25 cellular contexts compared by ENCODE assay signal in the genomic region with DNA sequence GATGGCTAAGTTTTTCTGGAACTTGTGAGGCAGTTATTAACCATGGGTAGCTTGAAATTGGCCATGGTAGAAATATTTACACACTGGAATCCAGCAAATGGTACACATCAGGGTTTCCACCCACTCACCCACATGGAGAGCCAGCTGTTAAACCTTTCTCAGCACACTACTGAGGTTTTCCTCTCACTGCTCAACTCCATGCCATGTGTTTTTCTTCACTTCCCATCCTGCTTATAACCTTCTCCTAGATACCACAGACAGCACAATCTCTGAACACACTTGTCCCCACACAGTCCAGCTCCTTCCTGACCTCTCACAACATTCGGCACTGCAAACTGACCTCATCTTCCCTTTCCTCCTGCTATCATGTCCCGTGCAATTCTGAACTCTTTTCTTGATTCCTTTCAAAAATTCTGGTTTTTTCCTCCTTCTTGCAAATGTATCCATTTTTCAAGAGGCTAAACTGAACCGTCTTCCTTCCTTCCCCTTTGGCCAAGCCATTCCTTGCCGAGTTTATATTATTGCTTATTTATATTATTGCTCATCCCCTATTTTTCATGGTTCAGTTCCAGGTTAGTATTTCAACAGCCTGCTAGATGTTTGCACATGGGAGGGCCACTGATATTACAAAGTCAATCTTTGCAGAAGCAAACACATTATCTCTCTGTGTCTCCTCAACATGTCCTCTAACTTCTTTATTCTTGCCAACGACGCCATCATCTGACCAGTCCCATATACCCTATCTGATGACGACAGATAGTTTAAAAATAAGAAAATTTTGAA.
DNase-seq lines count a peak whose midpoint lies in the region; ATAC-seq, FAIRE-seq and TF ChIP-seq lines count a peak whose summit lies in the region.
"Had no signal": no experiment of that assay in that cellular context is flagged by ENCODE, and none has a peak within 500 bp of the region (broad histone marks: within the 10 kb centered on the region; RNA-seq: fewer than 3 reads in every experiment).

No MANE protein-coding gene starts in this region.

- TF ChIP-seq CTCF in PC-3 (conservative IDR thresholded peaks at IDR 0.05; ENCODE audit: low read depth, low read length) (peak; percentile 43; the same call in 1 of the 2 replicates), epithelial cell of esophagus (IDR thresholded peaks at IDR 0.05; ENCODE audit: insufficient read depth, low read depth, low read length, missing control alignments) (no peak)

- TF ChIP-seq POLR2A in erythroblast (IDR thresholded peaks at IDR 0.05; ENCODE audit: low read length): no peak

- peak; percentile 54 for ATAC-seq in PC-3
- ATAC-seq: naive thymus-derived CD4-positive, alpha-beta T cell had no signal

- H3K9ac ChIP-seq in PC-3 (ENCODE audit: low read length): peak overlapping the region; percentile 92

- no peaks in the 10 kb centered on the region for H3K36me3 ChIP-seq in PC-3 (ENCODE audit: low read depth, low read length)
- no peaks in the 10 kb centered on the region for H3K36me3 ChIP-seq in small intestine (ENCODE audit: control insufficient read depth in 2 of 2, insufficient read depth in 2 of 2, low read length in 2 of 2)

- peak overlapping the region; percentile 63 for H3K4me2 ChIP-seq in PC-3 (ENCODE audit: low read length)

- DNase-seq in DMS53 (lab: John Stamatoyannopoulos, UW): peak; percentile 6
- no peak for DNase-seq in DMS53 treated with DMSO at 0.1 percent for 48 hours (lab: John Stamatoyannopoulos, UW; ENCODE audit: unreplicated experiment)
- DNase-seq in PC-3: peak; percentile 87
- DNase-seq in epithelial cell of esophagus (ENCODE audit: low read depth): peak; percentile 36
- DNase-seq in skeletal muscle cell (ENCODE audit: low read depth): peak; percentile 69
- no peak for DNase-seq in small intestine
- no peak for DNase-seq in erythroblast (lab: John Stamatoyannopoulos, UW)
- DNase-seq in NCI-H2029 (lab: John Stamatoyannopoulos, UW): no peak
- DNase-seq: activated CD4-positive, alpha-beta T cell treated with anti-CD3 and anti-CD28 coated beads, Interleukin-2, amount 10 ng/mL, durations not matched to agents 7 days and 5 days; activated CD8-positive, alpha-beta memory T cell treated with anti-CD3 and anti-CD28 coated beads, Interleukin-2, amount 50 U/mL, for 48 hours; activated gamma-delta T cell; aorta; C1 segment of cervical spinal cord; cortex of kidney; DMS 273 treated with DMSO at 0.1 percent for 48 hours; head of caudate nucleus; immature natural killer cell; naive thymus-derived CD4-positive, alpha-beta T cell; NCI-H1694; stimulated activated CD4-positive, alpha-beta T cell treated with anti-CD3 and anti-CD28 coated beads, Interleukin-4, amount 100 ng/mL, for 4 hours; substantia nigra; SW 1271 had no signal

- BruUV-seq in PC-3 (replicated peaks; lab: Mats Ljungman, UMichigan): TSS peak; percentile 80

- H3K9me2 ChIP-seq in PC-3 (replicated peaks; ENCODE audit: low read length): no peaks in the 10 kb centered on the region

- no peaks in the 10 kb centered on the region for H4K20me1 ChIP-seq in PC-3 (ENCODE audit: low read length)

- H3K9me3 ChIP-seq in PC-3 (ENCODE audit: low read length) (no peaks in the 10 kb centered on the region), small intestine (ENCODE audit: control insufficient read depth, low read depth) (no peaks in the 10 kb centered on the region)

- no peaks in the 10 kb centered on the region for H3F3A ChIP-seq in PC-3 (ENCODE audit: low read length, unreplicated experiment)

- H3K27ac ChIP-seq in PC-3 (ENCODE audit: low read length): peak overlapping the region; percentile 99
- no peak overlapping the region for H3K27ac ChIP-seq in small intestine (ENCODE audit: low read depth in 1 of 2, low read length in 1 of 2)
- H3K27ac ChIP-seq: 22Rv1, skin epidermis had no signal

- H3K4me1 ChIP-seq in PC-3 (ENCODE audit: insufficient read depth, low read length) (peaks cover 64% of the 10 kb centered on the region), small intestine (ENCODE audit: control insufficient read depth in 2 of 2, insufficient read depth in 1 of 2, low read depth in 1 of 2, low read length in 1 of 2) (no peaks in the 10 kb centered on the region)

- H2AFZ ChIP-seq in PC-3 (ENCODE audit: low read length): no peak overlapping the region

- H3K4me3 ChIP-seq in PC-3 (ENCODE audit: low read length): peak overlapping the region; percentile 27; the same call in 1 of the 2 replicates
- no peak overlapping the region for H3K4me3 ChIP-seq in epithelial cell of esophagus (ENCODE audit: low read length)
- no peak overlapping the region for H3K4me3 ChIP-seq in skeletal muscle cell (ENCODE audit: low read depth, low read length)
- no peak overlapping the region for H3K4me3 ChIP-seq in small intestine (ENCODE audit: low read depth in 1 of 2, low read length in 2 of 2)
- H3K4me3 ChIP-seq: skin epidermis had no signal

- POLR2A ChIA-PET in PC-3 (lab: Charles Lee; ENCODE audit: unreplicated experiment): no interaction called here

- intact Hi-C loops in PC-3 (cut with micrococcal nuclease): loop anchor here (1.0 to 5.0 kb wide), 2 partner anchors 51 to 157 kb away; no protein-coding TSS in a partner anchor

- CTCF ChIA-PET in PC-3 (lab: Charles Lee): no interaction called here

- 56 to 67% (median 65%) methylated on average over 7 of the region's 7 CpGs for WGBS in small intestine, 3 donors

- FAIRE-seq in small intestine (lab: Jason Lieb, UNC): no peak
- FAIRE-seq: endothelial cell of umbilical vein had no signal

- H3K79me2 ChIP-seq in PC-3 (ENCODE audit: low read length): no peaks in the 10 kb centered on the region

- no peaks in the 10 kb centered on the region for H3K27me3 ChIP-seq in PC-3 (ENCODE audit: low read length)
- no peaks in the 10 kb centered on the region for H3K27me3 ChIP-seq in small intestine (ENCODE audit: control insufficient read depth in 2 of 2, insufficient read depth in 2 of 2, low read length in 2 of 2)

Comparison
In these comparisons a context has a peak if more than half of its experiments do, and no peak if none do; other contexts are left out.
1. DNase-seq: peak in DMS53 (single experiment), PC-3 (single experiment), epithelial cell of esophagus (single experiment) and skeletal muscle cell (single experiment); none in DMS53 treated with DMSO at 0.1 percent for 48 hours (single experiment), small intestine (single experiment), erythroblast (0 of 2) and NCI-H2029 (single experiment).